12 cellular contexts compared by ENCODE assay signal in the genomic region with DNA sequence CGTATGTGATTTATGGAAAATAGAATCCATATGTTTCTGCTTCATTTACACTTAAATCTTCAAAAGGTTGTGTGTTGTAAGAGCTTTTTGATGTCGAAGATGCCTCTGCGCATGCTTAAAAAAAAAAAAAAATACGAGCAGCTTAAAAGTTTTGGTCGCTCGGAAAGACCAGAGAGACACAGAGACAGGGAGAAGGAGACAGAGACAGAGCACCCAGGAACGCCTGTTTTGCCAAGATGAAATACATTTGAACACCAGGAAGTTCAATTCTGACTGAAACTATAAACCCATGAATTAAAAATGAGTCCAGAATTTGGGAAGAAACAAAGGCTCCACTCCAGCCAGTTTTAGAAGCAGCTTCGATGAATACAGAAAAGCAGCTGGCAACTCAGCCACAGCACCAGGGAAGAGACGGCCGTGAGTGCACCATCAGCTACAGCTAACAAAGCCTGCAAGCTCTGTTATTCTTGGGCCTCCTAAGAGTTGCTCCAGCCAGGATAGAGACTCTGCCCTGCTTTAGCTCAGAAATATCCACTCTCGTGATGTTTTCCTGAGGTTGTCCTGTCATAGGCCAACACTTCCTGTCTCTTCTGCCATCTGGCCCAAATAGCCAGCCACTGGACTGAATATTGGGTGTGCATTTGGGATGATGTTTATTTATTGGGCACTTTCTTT. TPM values are rescaled to one million over a fixed set of nuclear protein-coding genes. Genes with fewer than 3 reads are reported as not detected.
DNase-seq lines count a peak whose midpoint lies in the region; ATAC-seq and TF ChIP-seq lines count a peak whose summit lies in the region.
"Had no signal": no experiment of that assay in that cellular context is flagged by ENCODE, and none has a peak within 500 bp of the region (broad histone marks: within the 10 kb centered on the region; RNA-seq: fewer than 3 reads in every experiment).

No MANE protein-coding gene starts in this region.

- ATAC-seq in T-helper 17 cell (no peak), HG02571 (IDR thresholded peaks at IDR 0.05; ENCODE audit: unreplicated experiment) (no peak)

- no peaks in the 10 kb centered on the region for H3K9me3 ChIP-seq in T-helper 17 cell (ENCODE audit: control insufficient read depth, low read length, poor library complexity, severe bottlenecking)
- no peaks in the 10 kb centered on the region for H3K9me3 ChIP-seq in ovary

- H3K27me3 ChIP-seq in ACC112 (ENCODE audit: insufficient read depth, low read length) = no peaks in the 10 kb centered on the region
- no peaks in the 10 kb centered on the region for H3K27me3 ChIP-seq in ovary

- H2AFZ ChIP-seq in ACC112 (ENCODE audit: low read length, unreplicated experiment) = no peak overlapping the region

- H3K27ac ChIP-seq in ACC112 (ENCODE audit: low read depth, low read length) (peak overlapping the region; percentile 4; the same call in 1 of the 2 replicates), ovary (peak overlapping the region in 1 of 2 donors; percentile 49)
- H3K27ac ChIP-seq: RWPE1 had no signal

- H3K36me3 ChIP-seq in ACC112 (ENCODE audit: insufficient read depth, low read length) (no peaks in the 10 kb centered on the region), ovary (no peaks in the 10 kb centered on the region)

- peak overlapping the region; percentile 21 for H3K27ac Mint-ChIP-seq in T-helper 17 cell
- H3K27ac Mint-ChIP-seq: progenitor cell of endocrine pancreas had no signal

- no peaks in the 10 kb centered on the region for H3K79me2 ChIP-seq in ACC112 (ENCODE audit: control insufficient read depth, insufficient read depth, low read length, unreplicated experiment)

- no peaks in the 10 kb centered on the region for H3K4me1 Mint-ChIP-seq in T-helper 17 cell

- no peaks in the 10 kb centered on the region for H3K36me3 Mint-ChIP-seq in T-helper 17 cell (ENCODE audit: low read depth)

- intact Hi-C loops in ovary (cut with DNase I) = no loop called here

- TF ChIP-seq POLR2A in ovary (IDR thresholded peaks at IDR 0.05) = no peak

- DNase-seq in T-helper 17 cell = no peak
- DNase-seq in globus pallidus (ENCODE audit: low spot score) = peak; percentile 11
- DNase-seq in ovary = peak; percentile 18 to 33 (median 22)
- DNase-seq in GM13977 (ENCODE audit: low spot score) = no peak
- no peak for DNase-seq in T-helper 2 cell
- DNase-seq in activated CD4-positive, alpha-beta T cell treated with anti-CD3 and anti-CD28 coated beads, Interleukin-2, amount 50 U/mL, for 1 hour = no peak
- DNase-seq: ACHN; activated CD8-positive, alpha-beta memory T cell treated with anti-CD3 and anti-CD28 coated beads, Interleukin-2, amount 50 U/mL, for 48 hours had no signal

- no peak for TF ChIP-seq EP300 in ovary (IDR thresholded peaks at IDR 0.05)

- H3K4me1 ChIP-seq in ACC112 (ENCODE audit: control insufficient read depth, insufficient read depth, low read length, unreplicated experiment) = peaks cover 7% of the 10 kb centered on the region
- H3K4me1 ChIP-seq in ovary (ENCODE audit: insufficient read depth) = peaks cover 3% of the 10 kb centered on the region

- no peak for TF ChIP-seq CTCF in ovary (IDR thresholded peaks at IDR 0.05)
- TF ChIP-seq CTCF in GM13977 (IDR thresholded peaks at IDR 0.05; ENCODE audit: extremely low read depth, insufficient read depth, missing control alignments) = no peak

- in situ Hi-C loops in GM13977 (cut with MboI; ENCODE audit: low pct_unique_long_range_greater_than_20kb, low sequenced_read_pairs, unreplicated experiment) = no loop called here

- no peak overlapping the region for H3K4me3 Mint-ChIP-seq in T-helper 17 cell

- H3K27me3 Mint-ChIP-seq in T-helper 17 cell = peaks cover 4% of the 10 kb centered on the region

- 8 to 29% (median 10%) methylated on average over 11 of the region's 11 CpGs for WGBS in ovary, 3 donors

- no peak overlapping the region for H3K4me3 ChIP-seq in ACC112 (ENCODE audit: low read depth, low read length)
- H3K4me3 ChIP-seq in ovary = no peak overlapping the region

RNA-seq across cellular contexts. Expression of gene ZNF474, which starts 2.5 kb away (rescaled TPM):
- total RNA-seq in T-helper 17 cell (under 1 TPM in 1 of 2 donors, not detected in 1; 0.57 TPM), ovary (1 to 10 TPM in 1 of 7 donors, under 1 TPM in 5, not detected in 1; 0.12 to 5.7 (median 0.61) TPM)
- under 1 TPM; 0.13 to 0.18 TPM for polyA plus RNA-seq in ovary

RNA-seq across cellular contexts. Expression of gene LOX, which starts 48.8 kb away (rescaled TPM):
- total RNA-seq in T-helper 17 cell (under 1 TPM in 1 of 2 donors, not detected in 1; 0.65 TPM), ovary (10 to 100 TPM in 3 of 7 donors, 1 to 10 TPM in 4; 6.9 to 16.7 (median 9.4) TPM)
- polyA plus RNA-seq in ovary = 10 to 100 TPM; 12.4 to 23.5 TPM

Comparison
In these comparisons a context has a peak if more than half of its experiments do, and no peak if none do; other contexts are left out.
1. DNase-seq: peak in globus pallidus (single experiment) and ovary (5 of 5); none in T-helper 17 cell (0 of 3), GM13977 (single experiment), T-helper 2 cell (0 of 5) and activated CD4-positive, alpha-beta T cell treated with anti-CD3 and anti-CD28 coated beads, Interleukin-2, amount 50 U/mL, for 1 hour (single experiment).
2. RNA of gene LOX, which starts 48.8 kb away (total RNA-seq): 6.9 to 16.7 TPM in ovary; 0.65 TPM in T-helper 17 cell; every median in the first group is over 4 times any median in the second.